ENCODE assay signal across 8 cellular contexts in genomic region chr1:40877681-40878080, GRCh38. TPM values are rescaled to one million over a fixed set of nuclear protein-coding genes. Genes with fewer than 3 reads are reported as not detected.
DNase-seq lines count a peak whose midpoint lies in the region; ATAC-seq, FAIRE-seq and TF ChIP-seq lines count a peak whose summit lies in the region.

No MANE protein-coding gene starts in this region.

- H2AFZ ChIP-seq in GM12878 (ENCODE audit: control insufficient read depth, low read depth, low read length): peak overlapping the region; percentile 21

- no peaks in the 10 kb centered on the region for H3K36me3 ChIP-seq in GM12878 (ENCODE audit: control insufficient read depth in 2 of 2, insufficient read depth in 2 of 2, low read length in 1 of 2)

- no peaks in the 10 kb centered on the region for H3K27me3 ChIP-seq in GM12878 (replicated peaks in 1 of 2; ENCODE audit: control insufficient read depth in 2 of 2, insufficient read depth in 2 of 2, low read length in 1 of 2)

- TF ChIP-seq CTCF in GM12878 (IDR thresholded peaks at IDR 0.05 in 2 of 3, conservative IDR thresholded peaks at IDR 0.05 in 1 of 3; ENCODE audit: control insufficient read depth in 2 of 3, extremely low read depth in 1 of 3, insufficient read depth in 1 of 3, low read depth in 3 of 3, low read length in 3 of 3): no peak

- TF ChIP-seq EP300 in GM12878 (IDR thresholded peaks at IDR 0.05; ENCODE audit: borderline replicate concordance in 1 of 2, control insufficient read depth in 1 of 2, low read depth in 2 of 2, low read length in 2 of 2): no peak

- no peak for TF ChIP-seq POLR2A in GM12878 (IDR thresholded peaks at IDR 0.05; ENCODE audit: low read depth, low read length)
- no peak for TF ChIP-seq POLR2A in erythroblast (IDR thresholded peaks at IDR 0.05; ENCODE audit: low read length)

- H3K79me2 ChIP-seq in GM12878 (ENCODE audit: control insufficient read depth, insufficient read depth, low read length): no peaks in the 10 kb centered on the region

- H3K9me3 ChIP-seq in GM12878 (replicated peaks; ENCODE audit: control insufficient read depth, insufficient read depth, low read length): peaks cover 7% of the 10 kb centered on the region; the same call in 2 of the 3 replicates

- H3K9ac ChIP-seq in GM12878 (ENCODE audit: control insufficient read depth, insufficient read depth, low read length): no peak overlapping the region

- BruUV-seq in GM12878 (replicated peaks; lab: Mats Ljungman, UMichigan): no TSS peak

- CTCF ChIA-PET in GM12878 (lab: Yijun Ruan, JAX): interaction anchor here (1.5 to 2.7 kb wide), 3 partner anchors 28 to 345 kb away, joined by 4 to 18 read pairs (median 5); no protein-coding TSS in a partner anchor

- RAD21 ChIA-PET in GM12878 (lab: Charles Lee; ENCODE audit: unreplicated experiment): interaction anchor here (0.5 to 1.3 kb wide), 2 partner anchors 20 to 345 kb away, joined by 3 read pairs; no protein-coding TSS in a partner anchor

- no peak for FAIRE-seq in GM12878 (lab: Jason Lieb, UNC)

- H3K27ac ChIP-seq in GM12878 (ENCODE audit: control insufficient read depth, insufficient read depth): no peak overlapping the region

- TF ChIP-seq RAD21 in GM12878 (IDR thresholded peaks at IDR 0.05; ENCODE audit: insufficient read depth, low read depth, low read length): no peak

- intact Hi-C loops in GM12878 (cut with micrococcal nuclease; ENCODE audit: unreplicated experiment): no loop called here

- H4K20me1 ChIP-seq in GM12878 (ENCODE audit: control insufficient read depth, insufficient read depth): no peaks in the 10 kb centered on the region

- 0% methylated on average over 4 of the region's 4 CpGs for WGBS in GM12878 (ENCODE audit: insufficient coverage, insufficient replicate concordance, low lambda C conversion rate, missing lambda C conversion rate)

- ATAC-seq in GM12878: peak; percentile 72
- no peak for ATAC-seq in GM21723 (IDR thresholded peaks at IDR 0.05; ENCODE audit: unreplicated experiment)
- no peak for ATAC-seq in HG03521 (IDR thresholded peaks at IDR 0.05; ENCODE audit: unreplicated experiment)

- SMC1A ChIA-PET in GM12878 (lab: Charles Lee; ENCODE audit: uncharacterized antibody, unreplicated experiment): interaction anchor here (1.4 kb wide), 1 partner anchor 104 kb away, joined by 3 read pairs; no protein-coding TSS in a partner anchor

- no peak overlapping the region for H3K4me3 ChIP-seq in GM12878

- peaks cover 3% of the 10 kb centered on the region; the same call in 1 of the 2 replicates for H3K4me1 ChIP-seq in GM12878 (ENCODE audit: control insufficient read depth, insufficient read depth, low read length)

- no peak overlapping the region for H3K4me2 ChIP-seq in GM12878 (ENCODE audit: control insufficient read depth, insufficient read depth)

- in situ Hi-C loops in GM12878 (cut with MboI): no loop called here

- peak; percentile 69 for DNase-seq in GM04503 (ENCODE audit: low read depth)
- peak; percentile 87 for DNase-seq in NCI-H1694 treated with DMSO at 0.1 percent for 48 hours (lab: John Stamatoyannopoulos, UW)
- DNase-seq in GM12878 (ENCODE audit: low read depth, low spot score): no peak
- peak; percentile 31 for DNase-seq in left kidney (ENCODE audit: low read depth, low spot score)
- peak; percentile 64 for DNase-seq in ureter (ENCODE audit: low spot score)
- no peak for DNase-seq in erythroblast (lab: John Stamatoyannopoulos, UW)

- POLR2A ChIA-PET in GM12878 (lab: Charles Lee): interaction anchor here (1.1 to 2.2 kb wide), 2 partner anchors 14 to 20 kb away, joined by 4 to 6 read pairs; no protein-coding TSS in a partner anchor

TF ChIP-seq in GM12878, 131 proteins besides CTCF, POLR2A, EP300 and RAD21:
- TF ChIP-seq IKZF2 (IDR thresholded peaks at IDR 0.05): 0 out of 4 replicates have a peak, but pooled peaks of 1 of the 2 experiments have one; percentile 14
- TF ChIP-seq RUNX3 (IDR thresholded peaks at IDR 0.05; ENCODE audit: low read length): peak; percentile 28; the same call in 1 of the 2 replicates
- TF ChIP-seq IKZF1 (conservative IDR thresholded peaks at IDR 0.05): 0 out of 2 replicates have a peak, but pooled peaks have one; percentile 22
- peak in 1 of 2 experiments; percentile 31; a peak in 1 of 4 replicates for TF ChIP-seq BHLHE40 (IDR thresholded peaks at IDR 0.05; ENCODE audit: borderline replicate concordance in 1 of 2, low read depth in 2 of 2, low read length in 1 of 2)
- TF ChIP-seq ZNF687 (IDR thresholded peaks at IDR 0.05): 0 out of 2 replicates have a peak, but pooled peaks have one; percentile 19
- TF ChIP-seq GATAD2B (conservative IDR thresholded peaks at IDR 0.05; ENCODE audit: low read depth): no peak

RNA-seq across cellular contexts. Expression of gene CITED4, which starts 15.5 kb away (rescaled TPM):
- total RNA-seq in GM12878 (2013; cell fraction: nucleolus; rRNA removed): not detected in 2 replicates
- total RNA-seq in GM12878 (2014; rRNA removed) (0.11 and 0.28 TPM in 2 replicates), GM12878 (2014; rRNA removed; fragmentation: Illumina TruSeq; extraction: Trizol) (0.13 TPM in 1 of 2 replicates, not detected in the other), GM12878 (2021) (0.56 and 0.64 TPM in 2 replicates), ureter (17.9 TPM)
- not detected for polyA plus RNA-seq in GM12878 (2011; ENCODE audit: low read depth)
- polyA plus RNA-seq in GM12878 (2011; rRNA removed) (not detected in 2 replicates), GM12878 (2014; fragmentation: Illumina TruSeq; extraction: Trizol) (not detected in 2 replicates), GM12878 (2014; fragmentation: Nextera tagmentation; extraction: Ambion mirVana) (not detected), GM12878 (2014; rRNA removed) (0.24 and 0.52 TPM in 2 replicates), GM12878 (2016; fragmentation: Nextera tagmentation; extraction: Ambion mirVana) (not detected)
- not detected in 2 replicates for polyA plus RNA-seq in GM12878 (2011; cell fraction: cytosol; rRNA removed)
- polyA plus RNA-seq in GM12878 (2011; cell fraction: nucleus; rRNA removed): 0.09 TPM in 1 of 2 replicates, not detected in the other
- polyA plus RNA-seq in GM12878 (2012): 0.11 and 0.12 TPM in 2 replicates
- polyA minus RNA-seq in GM12878 (2011; rRNA and poly(A)+ RNA removed): not detected in 2 replicates
- polyA minus RNA-seq in GM12878 (2011; cell fraction: cytosol; rRNA and poly(A)+ RNA removed): 1.5 TPM in 1 of 2 replicates, not detected in the other
- 0.24 TPM in 1 of 2 replicates, not detected in the other for polyA minus RNA-seq in GM12878 (2011; cell fraction: nucleus; rRNA and poly(A)+ RNA removed)

Comparison
In these comparisons a context has a peak if more than half of its experiments do, and no peak if none do; other contexts are left out.
1. DNase-seq: peak in GM04503 (single experiment), NCI-H1694 treated with DMSO at 0.1 percent for 48 hours (single experiment), left kidney (single experiment) and ureter (single experiment); none in GM12878 (single experiment) and erythroblast (0 of 2).
2. RNA of gene CITED4, which starts 15.5 kb away (total RNA-seq): 17.9 TPM in ureter (single experiment); 0.11 to 0.64 TPM in GM12878; every median in the first group is over 10 times any median in the second.